ENCODE assay signal across 1 cellular context in the genomic region with DNA sequence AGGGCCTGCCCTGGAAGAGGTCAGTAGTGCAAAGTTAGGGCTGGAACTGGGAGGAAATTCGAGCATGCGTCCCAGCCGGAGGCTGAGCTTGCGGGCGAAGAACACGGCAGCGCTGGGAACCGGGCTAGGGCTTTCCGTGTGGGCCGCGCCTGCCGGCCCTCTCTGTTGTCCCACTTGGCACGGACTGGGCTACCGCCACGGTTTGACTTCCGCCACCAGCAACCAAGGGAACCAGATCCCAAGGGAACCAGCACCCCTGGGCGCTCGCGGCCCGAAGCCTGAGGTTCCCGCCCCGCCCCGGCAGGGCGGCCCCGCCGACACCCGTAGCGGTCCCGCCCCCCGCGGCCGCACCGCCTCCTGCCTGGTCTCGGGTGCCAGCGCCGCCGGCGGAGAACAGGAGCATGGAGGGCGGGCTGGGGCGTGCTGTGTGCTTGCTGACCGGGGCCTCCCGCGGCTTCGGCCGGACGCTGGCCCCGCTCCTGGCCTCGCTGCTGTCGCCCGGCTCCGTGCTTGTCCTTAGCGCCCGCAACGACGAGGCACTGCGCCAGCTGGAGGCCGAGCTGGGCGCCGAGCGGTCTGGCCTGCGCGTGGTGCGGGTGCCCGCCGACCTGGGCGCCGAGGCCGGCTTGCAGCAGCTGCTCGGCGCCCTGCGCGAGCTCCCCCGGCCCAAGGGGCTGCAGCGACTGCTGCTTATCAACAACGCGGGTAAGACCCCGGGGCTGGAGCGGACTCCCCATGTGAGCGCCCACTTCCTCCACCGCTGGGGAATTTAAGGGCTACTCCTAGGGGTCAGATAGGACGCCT.
TF ChIP-seq lines count a peak whose summit lies in the region.

Gene SPR, plus strand, starts transcription at position 377 of the 804 bp plus-strand sequence. Its CDS starts 25 bp downstream, at position 402.

TF ChIP-seq in HepG2, 621 proteins besides CTCF, POLR2A, EP300 and RAD21 (continued from another document and continues in another):
- TF ChIP-seq ZBTB40 (IDR thresholded peaks at IDR 0.05) = no peak
- TF ChIP-seq ZBTB40 (CRISPR knock-in tag; IDR thresholded peaks at IDR 0.05) = no peak
- TF ChIP-seq TGIF2 (CRISPR knock-in tag; IDR thresholded peaks at IDR 0.05) = no peak
- peak; percentile 92 for TF ChIP-seq GLI4 (CRISPR knock-in tag; IDR thresholded peaks at IDR 0.05; ENCODE audit: borderline replicate concordance)
- TF ChIP-seq ARID3A (IDR thresholded peaks at IDR 0.05; ENCODE audit: low read depth, low read length) = no peak
- TF ChIP-seq ATF7-NPFF (CRISPR knock-in tag; IDR thresholded peaks at IDR 0.05; ENCODE audit: low read depth) = no peak; the same call in 1 of the 2 replicates
- peak; percentile 94 for TF ChIP-seq ZNF709 (CRISPR knock-in tag; IDR thresholded peaks at IDR 0.05)
- no peak for TF ChIP-seq ATRX (CRISPR knock-in tag; IDR thresholded peaks at IDR 0.05; ENCODE audit: borderline replicate concordance)
- no peak; the same call in 1 of the 2 replicates for TF ChIP-seq ZNF101 (CRISPR knock-in tag; IDR thresholded peaks at IDR 0.05; ENCODE audit: borderline replicate concordance, low read depth)
- TF ChIP-seq ZNF17 (CRISPR knock-in tag; IDR thresholded peaks at IDR 0.05) = no peak
- TF ChIP-seq BRD4 (CRISPR knock-in tag; IDR thresholded peaks at IDR 0.05) = peak; percentile 59
- no peak for TF ChIP-seq ZBTB20 (CRISPR knock-in tag; IDR thresholded peaks at IDR 0.05; ENCODE audit: borderline replicate concordance, low read depth)
- TF ChIP-seq SP2 (CRISPR knock-in tag; IDR thresholded peaks at IDR 0.05) = no peak; the same call in 1 of the 2 replicates
- TF ChIP-seq ZNF543 (CRISPR knock-in tag; IDR thresholded peaks at IDR 0.05) = peak; percentile 96
- peak; percentile 49; the same call in 1 of the 2 replicates for TF ChIP-seq BCL3 (CRISPR knock-in tag; IDR thresholded peaks at IDR 0.05)
- no peak for TF ChIP-seq SSRP1 (CRISPR knock-in tag; IDR thresholded peaks at IDR 0.05)
- TF ChIP-seq ZFP37 (CRISPR knock-in tag; IDR thresholded peaks at IDR 0.05; ENCODE audit: borderline replicate concordance) = 0 out of 2 replicates have a peak, but pooled peaks have one; percentile 50
- peak; percentile 73 for TF ChIP-seq MYC (CRISPR knock-in tag; IDR thresholded peaks at IDR 0.05; ENCODE audit: borderline replicate concordance)
- TF ChIP-seq YEATS2 (CRISPR knock-in tag; IDR thresholded peaks at IDR 0.05; ENCODE audit: borderline replicate concordance) = no peak
- no peak for TF ChIP-seq ARID5B (CRISPR knock-in tag; IDR thresholded peaks at IDR 0.05)
- TF ChIP-seq, protein P1, sequence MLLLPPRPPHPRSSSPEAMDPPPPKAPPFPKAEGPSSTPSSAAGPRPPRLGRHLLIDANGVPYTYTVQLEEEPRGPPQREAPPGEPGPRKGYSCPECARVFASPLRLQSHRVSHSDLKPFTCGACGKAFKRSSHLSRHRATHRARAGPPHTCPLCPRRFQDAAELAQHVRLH (CRISPR knock-in tag; IDR thresholded peaks at IDR 0.05; ENCODE audit: borderline replicate concordance, low read depth) = no peak
- no peak for TF ChIP-seq RBM22 (optimal IDR thresholded peaks at IDR 0.05; ENCODE audit: low read length)
- no peak; the same call in 1 of the 2 replicates for TF ChIP-seq ZNF431 (CRISPR knock-in tag; IDR thresholded peaks at IDR 0.05; ENCODE audit: borderline replicate concordance, low read depth)
- no peak for TF ChIP-seq ZNF30 (CRISPR knock-in tag; IDR thresholded peaks at IDR 0.05)
- TF ChIP-seq TIGD3 (CRISPR knock-in tag; IDR thresholded peaks at IDR 0.05; ENCODE audit: borderline replicate concordance) = no peak
- no peak for TF ChIP-seq MTF2 (CRISPR knock-in tag; IDR thresholded peaks at IDR 0.05; ENCODE audit: borderline replicate concordance)
- no peak; the same call in 1 of the 2 replicates for TF ChIP-seq ZNF350 (CRISPR knock-in tag; IDR thresholded peaks at IDR 0.05; ENCODE audit: borderline replicate concordance, low read depth)
- peak; percentile 30; the same call in 1 of the 2 replicates for TF ChIP-seq DMTF1 (CRISPR knock-in tag; IDR thresholded peaks at IDR 0.05)
- peak; percentile 82 for TF ChIP-seq SAFB2 (CRISPR knock-in tag; IDR thresholded peaks at IDR 0.05; ENCODE audit: borderline replicate concordance, low read depth)
- no peak for TF ChIP-seq ZNF33A (CRISPR knock-in tag; IDR thresholded peaks at IDR 0.05; ENCODE audit: borderline replicate concordance)
- no peak for TF ChIP-seq ZNF496 (CRISPR knock-in tag; IDR thresholded peaks at IDR 0.05; ENCODE audit: insufficient replicate concordance)
- TF ChIP-seq RBFOX2 (IDR thresholded peaks at IDR 0.05; ENCODE audit: low read depth, low read length) = peak; percentile 90
- no peak for TF ChIP-seq ZNF660 (CRISPR knock-in tag; IDR thresholded peaks at IDR 0.05; ENCODE audit: borderline replicate concordance, low read depth)
- peak; percentile 17; the same call in 1 of the 2 replicates for TF ChIP-seq EED (CRISPR knock-in tag; IDR thresholded peaks at IDR 0.05)
